38 cellular contexts compared by ENCODE assay signal in genomic region chr7:132819648-132820047, GRCh38.
"Had no signal": no experiment of that assay in that cellular context is flagged by ENCODE, and none has a peak within 500 bp of the region (broad histone marks: within the 10 kb centered on the region; RNA-seq: fewer than 3 reads in every experiment).

No MANE protein-coding gene starts in this region.

- H3K27ac Mint-ChIP-seq: activated CD4-positive, alpha-beta memory T cell treated with anti-CD3 and anti-CD28 coated beads, Interleukin-2, amount 10 ng/mL, durations not matched to agents 7 days and 5 days; activated CD4-positive, alpha-beta T cell treated with anti-CD3 and anti-CD28 coated beads for 36 hours; activated CD4-positive, alpha-beta T cell treated with anti-CD3 and anti-CD28 coated beads, Interleukin-2, amount 10 ng/mL, durations not matched to agents 7 days and 5 days; activated CD8-positive, alpha-beta memory T cell treated with anti-CD3 and anti-CD28 coated beads, Interleukin-2, amount 10 ng/mL, durations not matched to agents 7 days and 5 days; activated CD8-positive, alpha-beta T cell treated with anti-CD3 and anti-CD28 coated beads, Interleukin-2, amount 10 ng/mL, durations not matched to agents 7 days and 5 days; activated naive CD4-positive, alpha-beta T cell treated with anti-CD3 and anti-CD28 coated beads, Interleukin-2, amount 10 ng/mL, durations not matched to agents 7 days and 5 days; activated naive CD4-positive, alpha-beta T cell treated with anti-CD3 and anti-CD28 coated beads, Interleukin-2, amount 50 U/mL, for 24 hours; activated naive CD8-positive, alpha-beta T cell; activated naive CD8-positive, alpha-beta T cell treated with anti-CD3 and anti-CD28 coated beads, Interleukin-2, amount 10 ng/mL, durations not matched to agents 7 days and 5 days; activated naive CD8-positive, alpha-beta T cell treated with anti-CD3 and anti-CD28 coated beads, Interleukin-2, amount 50 U/mL, for 24 hours; activated T-cell treated with anti-CD3 and anti-CD28 coated beads, Interleukin-2, amount 50 U/mL, for 24 hours; activated T-helper 2 cell treated with anti-CD3 and anti-CD28 coated beads, Interferon-gamma antibody, Interleukin-2, Interleukin-4, amounts not matched to agents 10 μg/mL and 5 μg/mL and 100 μg/mL, durations not matched to agents 14 hours and 24 hours and 36 hours; brain; T-helper 1 cell treated with Interleukin-12 subunit alpha and Interleukin-12 subunit beta and Interleukin-4 antibody, amounts not matched to agents 30 μg/mL and 1 μg/mL, for 36 hours; T-helper 2 cell treated with Interferon-gamma antibody and Interleukin-4, amounts not matched to agents 5 μg/mL and 100 μg/mL, for 36 hours had no signal

- FAIRE-seq: bronchial epithelial cell, TTC549 had no signal

- H3K9me3 Mint-ChIP-seq: activated CD4-positive, alpha-beta memory T cell treated with anti-CD3 and anti-CD28 coated beads, Interleukin-2, amount 10 ng/mL, durations not matched to agents 7 days and 5 days; activated naive CD4-positive, alpha-beta T cell treated with anti-CD3 and anti-CD28 coated beads, Interleukin-2, amount 50 U/mL, for 24 hours; activated naive CD8-positive, alpha-beta T cell treated with anti-CD3 and anti-CD28 coated beads, Interleukin-2, amount 10 ng/mL, durations not matched to agents 7 days and 5 days; activated naive CD8-positive, alpha-beta T cell treated with anti-CD3 and anti-CD28 coated beads, Interleukin-2, amount 50 U/mL, for 24 hours; activated T-cell treated with anti-CD3 and anti-CD28 coated beads, Interleukin-2, amount 50 U/mL, for 24 hours; activated T-helper 2 cell treated with anti-CD3 and anti-CD28 coated beads, Interferon-gamma antibody, Interleukin-2, Interleukin-4, amounts not matched to agents 10 μg/mL and 5 μg/mL and 100 μg/mL, durations not matched to agents 14 hours and 24 hours and 36 hours; brain; central memory CD8-positive, alpha-beta T cell; T-helper 1 cell treated with Interleukin-12 subunit alpha and Interleukin-12 subunit beta and Interleukin-4 antibody, amounts not matched to agents 30 μg/mL and 1 μg/mL, for 36 hours; T-helper 2 cell treated with Interferon-gamma antibody and Interleukin-4, amounts not matched to agents 5 μg/mL and 100 μg/mL, for 36 hours had no signal

- H3K36me3 ChIP-seq: ascending aorta, cardiac muscle cell had no signal

- H3K4me1 ChIP-seq: ascending aorta had no signal

- H3K4me1 Mint-ChIP-seq: activated CD4-positive, alpha-beta T cell treated with anti-CD3 and anti-CD28 coated beads for 36 hours; activated CD4-positive, alpha-beta T cell treated with anti-CD3 and anti-CD28 coated beads, Interleukin-2, amount 10 ng/mL, durations not matched to agents 7 days and 5 days; activated naive CD4-positive, alpha-beta T cell treated with anti-CD3 and anti-CD28 coated beads, Interleukin-2, amount 50 U/mL, for 24 hours; activated naive CD8-positive, alpha-beta T cell treated with anti-CD3 and anti-CD28 coated beads, Interleukin-2, amount 10 ng/mL, durations not matched to agents 7 days and 5 days; activated naive CD8-positive, alpha-beta T cell treated with anti-CD3 and anti-CD28 coated beads, Interleukin-2, amount 50 U/mL, for 24 hours had no signal

- H3K4me3 Mint-ChIP-seq: activated CD4-positive, alpha-beta memory T cell treated with anti-CD3 and anti-CD28 coated beads, Interleukin-2, amount 10 ng/mL, durations not matched to agents 7 days and 5 days; activated CD4-positive, alpha-beta T cell treated with anti-CD3 and anti-CD28 coated beads for 36 hours; activated CD4-positive, alpha-beta T cell treated with anti-CD3 and anti-CD28 coated beads, Interleukin-2, amount 10 ng/mL, durations not matched to agents 7 days and 5 days; activated CD8-positive, alpha-beta memory T cell treated with anti-CD3 and anti-CD28 coated beads, Interleukin-2, amount 10 ng/mL, durations not matched to agents 7 days and 5 days; activated CD8-positive, alpha-beta T cell treated with anti-CD3 and anti-CD28 coated beads, Interleukin-2, amount 10 ng/mL, durations not matched to agents 7 days and 5 days; activated naive CD4-positive, alpha-beta T cell treated with anti-CD3 and anti-CD28 coated beads, Interleukin-2, amount 10 ng/mL, durations not matched to agents 7 days and 5 days; activated naive CD4-positive, alpha-beta T cell treated with anti-CD3 and anti-CD28 coated beads, Interleukin-2, amount 50 U/mL, for 24 hours; activated naive CD8-positive, alpha-beta T cell; activated naive CD8-positive, alpha-beta T cell treated with anti-CD3 and anti-CD28 coated beads, Interleukin-2, amount 10 ng/mL, durations not matched to agents 7 days and 5 days; activated naive CD8-positive, alpha-beta T cell treated with anti-CD3 and anti-CD28 coated beads, Interleukin-2, amount 50 U/mL, for 24 hours; activated T-cell treated with anti-CD3 and anti-CD28 coated beads, Interleukin-2, amount 50 U/mL, for 24 hours; brain; central memory CD8-positive, alpha-beta T cell; T-helper 1 cell treated with Interleukin-12 subunit alpha and Interleukin-12 subunit beta and Interleukin-4 antibody, amounts not matched to agents 30 μg/mL and 1 μg/mL, for 36 hours; T-helper 2 cell treated with Interferon-gamma antibody and Interleukin-4, amounts not matched to agents 5 μg/mL and 100 μg/mL, for 36 hours had no signal

- H3K9me3 ChIP-seq: ascending aorta had no signal

- H3K4me3 ChIP-seq: ascending aorta, cardiac muscle cell had no signal

- H3K27ac ChIP-seq: ascending aorta, cardiac muscle cell, VCaP had no signal

- ATAC-seq: activated CD4-positive, alpha-beta T cell treated with anti-CD3 and anti-CD28 coated beads for 36 hours; activated CD4-positive, CD25-positive, alpha-beta regulatory T cell treated with anti-CD3 and anti-CD28 coated beads, Interleukin-2, amount 50 U/mL, for 24 hours; activated CD8-positive, alpha-beta memory T cell treated with anti-CD3 and anti-CD28 coated beads, Interleukin-2, amount 10 ng/mL, durations not matched to agents 7 days and 5 days; activated CD8-positive, alpha-beta T cell treated with anti-CD3 and anti-CD28 coated beads, Interleukin-2, amount 10 ng/mL, durations not matched to agents 7 days and 5 days; activated naive CD8-positive, alpha-beta T cell treated with anti-CD3 and anti-CD28 coated beads, Interleukin-2, amount 50 U/mL, for 24 hours had no signal

- H3K27me3 ChIP-seq: ascending aorta, cardiac muscle cell had no signal

- H3K27me3 Mint-ChIP-seq: activated CD4-positive, alpha-beta memory T cell treated with anti-CD3 and anti-CD28 coated beads, Interleukin-2, amount 10 ng/mL, durations not matched to agents 7 days and 5 days; activated CD4-positive, alpha-beta T cell treated with anti-CD3 and anti-CD28 coated beads for 36 hours; activated CD4-positive, alpha-beta T cell treated with anti-CD3 and anti-CD28 coated beads, Interleukin-2, amount 10 ng/mL, durations not matched to agents 7 days and 5 days; activated CD8-positive, alpha-beta memory T cell treated with anti-CD3 and anti-CD28 coated beads, Interleukin-2, amount 10 ng/mL, durations not matched to agents 7 days and 5 days; activated naive CD4-positive, alpha-beta T cell treated with anti-CD3 and anti-CD28 coated beads, Interleukin-2, amount 10 ng/mL, durations not matched to agents 7 days and 5 days; activated naive CD4-positive, alpha-beta T cell treated with anti-CD3 and anti-CD28 coated beads, Interleukin-2, amount 50 U/mL, for 24 hours; activated naive CD8-positive, alpha-beta T cell; activated naive CD8-positive, alpha-beta T cell treated with anti-CD3 and anti-CD28 coated beads, Interleukin-2, amount 10 ng/mL, durations not matched to agents 7 days and 5 days; activated naive CD8-positive, alpha-beta T cell treated with anti-CD3 and anti-CD28 coated beads, Interleukin-2, amount 50 U/mL, for 24 hours; activated T-cell treated with anti-CD3 and anti-CD28 coated beads, Interleukin-2, amount 50 U/mL, for 24 hours; brain; central memory CD8-positive, alpha-beta T cell had no signal

- DNase-seq: activated CD4-positive, alpha-beta memory T cell treated with anti-CD3 and anti-CD28 coated beads, Interleukin-2, amount 10 ng/mL, durations not matched to agents 7 days and 5 days; activated CD4-positive, alpha-beta T cell treated with anti-CD3 and anti-CD28 coated beads for 1 hour; activated CD4-positive, alpha-beta T cell treated with anti-CD3 and anti-CD28 coated beads for 36 hours; activated CD4-positive, alpha-beta T cell treated with anti-CD3 and anti-CD28 coated beads for 48 hours; activated CD4-positive, alpha-beta T cell treated with anti-CD3 and anti-CD28 coated beads, Interleukin-2, amount 10 ng/mL, durations not matched to agents 7 days and 5 days; activated CD4-positive, alpha-beta T cell treated with anti-CD3 and anti-CD28 coated beads, Interleukin-2, amount 50 U/mL, for 48 hours; activated CD4-positive, CD25-positive, alpha-beta regulatory T cell; activated CD8-positive, alpha-beta memory T cell treated with anti-CD3 and anti-CD28 coated beads for 24 hours; activated CD8-positive, alpha-beta memory T cell treated with anti-CD3 and anti-CD28 coated beads, Interleukin-2, amount 10 ng/mL, durations not matched to agents 7 days and 5 days; activated CD8-positive, alpha-beta memory T cell treated with anti-CD3 and anti-CD28 coated beads, Interleukin-2, amount 50 U/mL, for 48 hours; activated CD8-positive, alpha-beta T cell treated with anti-CD3 and anti-CD28 coated beads, Interleukin-2, amount 10 ng/mL, durations not matched to agents 7 days and 5 days; activated effector memory CD4-positive, alpha-beta T cell treated with Interleukin-2 at 50 U/mL for 16 hours; activated gamma-delta T cell; activated naive CD4-positive, alpha-beta T cell treated with anti-CD3 and anti-CD28 coated beads, Interleukin-2, amount 10 ng/mL, durations not matched to agents 7 days and 5 days; activated naive CD4-positive, alpha-beta T cell treated with Interleukin-2 at 50 U/mL for 16 hours; activated naive CD8-positive, alpha-beta T cell treated with anti-CD3 and anti-CD28 coated beads, Interleukin-2, amount 10 ng/mL, durations not matched to agents 7 days and 5 days; activated naive CD8-positive, alpha-beta T cell treated with anti-CD3 and anti-CD28 coated beads, Interleukin-2, amount 50 U/mL, for 24 hours; activated T-cell treated with anti-CD3 and anti-CD28 coated beads, Interleukin-2, amount 50 U/mL, for 24 hours; activated T-cell treated with anti-CD3 and anti-CD28 coated beads, Interleukin-2, amount 50 U/mL, for 48 hours; amygdala; anterior cingulate cortex; caudate nucleus; cerebellar nuclear complex; T-helper 2 cell; T-helper 9 cell had no signal
